1 cellular context compared by ENCODE assay signal in the genomic region with DNA sequence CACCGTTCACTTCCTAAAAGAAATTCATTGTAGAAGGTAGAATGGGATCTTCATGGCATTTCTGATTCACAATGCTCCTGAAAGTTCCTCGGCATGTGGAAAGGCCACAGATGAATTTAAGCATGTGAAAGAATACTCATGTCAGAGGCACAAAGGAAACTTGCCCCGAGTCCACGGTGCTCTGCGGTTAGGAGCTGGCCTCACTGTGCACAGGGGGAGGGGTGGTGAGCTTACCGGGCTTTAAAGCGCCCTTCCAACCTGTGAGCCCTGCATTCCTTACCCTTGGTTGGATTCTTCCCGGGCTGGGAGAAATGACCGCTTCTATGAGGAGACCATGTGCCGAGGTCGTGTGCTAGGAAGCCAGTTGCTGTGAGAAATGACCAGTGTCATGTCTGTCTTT.
TF ChIP-seq lines count a peak whose summit lies in the region.

No MANE protein-coding gene starts in this region.

TF ChIP-seq in endothelial cell of umbilical vein, 7 proteins besides CTCF, POLR2A, EP300 and RAD21:
- no peak for TF ChIP-seq GATA2 (IDR thresholded peaks at IDR 0.05; ENCODE audit: insufficient read depth, insufficient read length, low read depth, low read length)
- no peak for TF ChIP-seq JUN (IDR thresholded peaks at IDR 0.05; ENCODE audit: borderline replicate concordance, insufficient read depth, insufficient read length, low read depth)
- TF ChIP-seq POLR2AphosphoS5 (IDR thresholded peaks at IDR 0.05; ENCODE audit: insufficient read depth, low read depth, low read length): no peak
- TF ChIP-seq EZH2 (IDR thresholded peaks at IDR 0.05; ENCODE audit: borderline replicate concordance, low read depth, low read length, severe bottlenecking): no peak
- TF ChIP-seq FOS (IDR thresholded peaks at IDR 0.05; ENCODE audit: borderline replicate concordance, insufficient read depth, low read length): no peak
- no peak for TF ChIP-seq MYC (IDR thresholded peaks at IDR 0.05; ENCODE audit: low read depth, low read length)
- TF ChIP-seq, protein P1, sequence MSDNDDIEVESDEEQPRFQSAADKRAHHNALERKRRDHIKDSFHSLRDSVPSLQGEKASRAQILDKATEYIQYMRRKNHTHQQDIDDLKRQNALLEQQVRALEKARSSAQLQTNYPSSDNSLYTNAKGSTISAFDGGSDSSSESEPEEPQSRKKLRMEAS (IDR thresholded peaks at IDR 0.05; ENCODE audit: insufficient read depth, insufficient read length): no peak
TF ChIP-seq in endothelial cell of umbilical vein: peak in this region for 0.
